In genomic region chr21:45415188-45415942, GRCh38 we compare ENCODE assay signal across 30 cellular contexts. TPM values are rescaled to one million over a fixed set of nuclear protein-coding genes. Genes with fewer than 3 reads are reported as not detected.
A peak's percentile ranks its signal among the peaks of the same experiment; 100 is the strongest.
DNase-seq lines count a peak whose midpoint lies in the region; ATAC-seq, FAIRE-seq and TF ChIP-seq lines count a peak whose summit lies in the region.
"Had no signal": no experiment of that assay in that cellular context is flagged by ENCODE, and none has a peak within 500 bp of the region (broad histone marks: within the 10 kb centered on the region; RNA-seq: fewer than 3 reads in every experiment).

No MANE protein-coding gene starts in this region.

- DNase-seq in NT2/D1 (ENCODE audit: low read depth, low spot score): no peak
- no peak for DNase-seq in coronary artery (ENCODE audit: low spot score)
- peak; percentile 64 for DNase-seq in kidney
- no peak for DNase-seq in trophoblast cell
- DNase-seq in activated T-cell treated with anti-CD3 and anti-CD28 coated beads for 4 hours: no peak
- no peak for DNase-seq in SKM-1 treated with dmso at 0.1 percent for 144 hours (lab: John Stamatoyannopoulos, UW; ENCODE audit: unreplicated experiment)
- DNase-seq in activated CD4-positive, alpha-beta T cell treated with anti-CD3 and anti-CD28 coated beads for 4 hours: no peak
- DNase-seq: activated CD4-positive, alpha-beta memory T cell treated with anti-CD3 and anti-CD28 coated beads, Interleukin-2, amount 10 ng/mL, durations not matched to agents 7 days and 5 days; activated CD4-positive, CD25-positive, alpha-beta regulatory T cell treated with anti-CD3 and anti-CD28 coated beads, Interleukin-2, amount 50 U/mL, for 72 hours; activated naive CD4-positive, alpha-beta T cell treated with anti-CD3 and anti-CD28 coated beads, Interleukin-2, amount 50 U/mL, for 16 hours; BE2C; effector memory CD4-positive, alpha-beta T cell; erythroblast; HCEC 1CT; Kasumi-1; NCI-H1417 treated with DMSO at 0.1 percent for 48 hours; NCI-H2029 treated with DMSO at 0.1 percent for 48 hours; NCI-H526; nephron progenitor cell; stimulated activated CD4-positive, alpha-beta T cell treated with anti-CD3 and anti-CD28 coated beads, Interleukin-15, amount 100 ng/mL, for 24 hours; stimulated activated CD4-positive, alpha-beta T cell treated with anti-CD3 and anti-CD28 coated beads, Interleukin-4, amount 100 ng/mL, for 4 hours; T-helper 2 cell; transverse colon had no signal

- H4K91ac ChIP-seq in trophoblast cell (ENCODE audit: low read depth, low read length): no peak overlapping the region

- H3K79me2 ChIP-seq in trophoblast cell (ENCODE audit: control insufficient read depth, insufficient read depth, low read length, poor library complexity): peaks cover 20% of the 10 kb centered on the region

- intact Hi-C loops in kidney (cut with DNase I): no loop called here

- H4K12ac ChIP-seq in trophoblast cell (ENCODE audit: low read depth, low read length): no peak overlapping the region

- no CpG with 5 or more reads among the region's 32 CpGs for WGBS in trophoblast cell (ENCODE audit: extremely low coverage, insufficient coverage, insufficient read length)

- no peak overlapping the region for H3K14ac ChIP-seq in trophoblast cell (ENCODE audit: low read length)

- H3K27me3 ChIP-seq in NT2/D1 (ENCODE audit: insufficient read depth, insufficient read length) (no peaks in the 10 kb centered on the region), trophoblast cell (ENCODE audit: insufficient read depth, low read length) (no peaks in the 10 kb centered on the region)
- H3K27me3 ChIP-seq: BE2C, breast epithelium, transverse colon had no signal

- H3K4me3 ChIP-seq in NT2/D1 (ENCODE audit: insufficient read length, low read depth) (no peak overlapping the region), coronary artery (no peak overlapping the region), kidney (ENCODE audit: low read length in 2 of 2) (no peak overlapping the region), trophoblast cell (ENCODE audit: low read depth, low read length) (no peak overlapping the region)
- H3K4me3 ChIP-seq: breast epithelium, GM12878, lung, transverse colon had no signal

- peak overlapping the region; percentile 88 to 97 for H3K27ac ChIP-seq in coronary artery
- peak overlapping the region in 1 of 2 donors; percentile 97 for H3K27ac ChIP-seq in kidney (ENCODE audit: low read depth in 2 of 2, low read length in 2 of 2)
- H3K27ac ChIP-seq in trophoblast cell (ENCODE audit: low read depth, low read length): no peak overlapping the region
- H3K27ac ChIP-seq: breast epithelium, HL-60, transverse colon had no signal

- no peak overlapping the region for H3K4me2 ChIP-seq in trophoblast cell (ENCODE audit: low read length)

- H3K4ac ChIP-seq in trophoblast cell (ENCODE audit: low read depth, low read length): peak overlapping the region; percentile 28

- no peaks in the 10 kb centered on the region for H3K79me1 ChIP-seq in trophoblast cell (ENCODE audit: low read length)

- ATAC-seq in SK-N-SH treated with all-trans-retinoic acid at 6 μM for 48 hours: no peak
- ATAC-seq: GM12878 had no signal

- FAIRE-seq in kidney (lab: Jason Lieb, UNC): no peak
- FAIRE-seq: colon, GM12878, keratinocyte had no signal

- H2AFZ ChIP-seq in trophoblast cell (ENCODE audit: insufficient read depth, low read length, poor library complexity): no peak overlapping the region

- peaks cover 70% of the 10 kb centered on the region for H3K4me1 ChIP-seq in NT2/D1 (ENCODE audit: insufficient read depth, insufficient read length)
- peaks cover 57 to 74% of the 10 kb centered on the region in 2 donors for H3K4me1 ChIP-seq in kidney (ENCODE audit: control insufficient read depth in 1 of 2, insufficient read depth in 1 of 2, low read depth in 1 of 2, low read length in 2 of 2)
- peaks cover 15 to 26% of the 10 kb centered on the region in 2 experiments for H3K4me1 ChIP-seq in trophoblast cell (ENCODE audit: control insufficient read depth in 1 of 2, insufficient read depth in 2 of 2, low read length in 2 of 2)

- H3K18ac ChIP-seq in trophoblast cell (ENCODE audit: low read length): no peak overlapping the region

- no peak overlapping the region for H4K8ac ChIP-seq in trophoblast cell (ENCODE audit: low read depth, low read length)

- no peak overlapping the region for H2BK120ac ChIP-seq in trophoblast cell (ENCODE audit: insufficient read depth, low read length, poor library complexity)

- H3K36me3 ChIP-seq in NT2/D1 (ENCODE audit: insufficient read depth, insufficient read length, low read length) (peaks cover 95% of the 10 kb centered on the region), kidney (ENCODE audit: control insufficient read depth in 1 of 2, insufficient read depth in 2 of 2, low read length in 2 of 2) (no peaks in the 10 kb centered on the region), trophoblast cell (ENCODE audit: control insufficient read depth in 1 of 2, insufficient read depth in 2 of 2, low read length in 2 of 2) (peaks cover 31 to 36% of the 10 kb centered on the region in 2 experiments)
- H3K36me3 ChIP-seq: BE2C, breast epithelium, transverse colon had no signal

- H2BK5ac ChIP-seq in trophoblast cell (ENCODE audit: low read depth, low read length, poor library complexity): no peak overlapping the region

- H3K23ac ChIP-seq in trophoblast cell (ENCODE audit: low read length): no peak overlapping the region

- no peaks in the 10 kb centered on the region for H3K9me3 ChIP-seq in NT2/D1 (ENCODE audit: insufficient read depth, low read length)
- H3K9me3 ChIP-seq in kidney (ENCODE audit: control insufficient read depth in 1 of 2, low read length in 2 of 2): no peaks in the 10 kb centered on the region
- H3K9me3 ChIP-seq in trophoblast cell (ENCODE audit: insufficient read depth, low read depth, low read length): peaks cover 4% of the 10 kb centered on the region
- H3K9me3 ChIP-seq: BE2C, breast epithelium, transverse colon had no signal

- H3K9ac ChIP-seq in NT2/D1 (ENCODE audit: insufficient read length, low read depth) (peak overlapping the region; percentile 53), kidney (ENCODE audit: low read length in 2 of 2) (peak overlapping the region in 1 of 2 donors; percentile 12), trophoblast cell (ENCODE audit: low read length) (no peak overlapping the region)

- no peak overlapping the region for H2BK12ac ChIP-seq in trophoblast cell (ENCODE audit: low read length)

- H2AK5ac ChIP-seq in trophoblast cell (ENCODE audit: low read length): no peak overlapping the region

- TF ChIP-seq CTCF in coronary artery (IDR thresholded peaks at IDR 0.05) (no peak), kidney (IDR thresholded peaks at IDR 0.05; ENCODE audit: borderline replicate concordance, extremely low read depth, insufficient read depth) (no peak)

TF ChIP-seq in SK-N-SH treated with all-trans-retinoic acid at 6 μM for 48 hours, 23 proteins besides CTCF, POLR2A, EP300 and RAD21 (continues in another document):
- TF ChIP-seq ZNF8 (CRISPR knock-in tag; IDR thresholded peaks at IDR 0.05): no peak
- TF ChIP-seq ISL1 (CRISPR knock-in tag; IDR thresholded peaks at IDR 0.05): no peak
- no peak for TF ChIP-seq SNAI2 (CRISPR knock-in tag; IDR thresholded peaks at IDR 0.05)
- TF ChIP-seq, protein P1, sequence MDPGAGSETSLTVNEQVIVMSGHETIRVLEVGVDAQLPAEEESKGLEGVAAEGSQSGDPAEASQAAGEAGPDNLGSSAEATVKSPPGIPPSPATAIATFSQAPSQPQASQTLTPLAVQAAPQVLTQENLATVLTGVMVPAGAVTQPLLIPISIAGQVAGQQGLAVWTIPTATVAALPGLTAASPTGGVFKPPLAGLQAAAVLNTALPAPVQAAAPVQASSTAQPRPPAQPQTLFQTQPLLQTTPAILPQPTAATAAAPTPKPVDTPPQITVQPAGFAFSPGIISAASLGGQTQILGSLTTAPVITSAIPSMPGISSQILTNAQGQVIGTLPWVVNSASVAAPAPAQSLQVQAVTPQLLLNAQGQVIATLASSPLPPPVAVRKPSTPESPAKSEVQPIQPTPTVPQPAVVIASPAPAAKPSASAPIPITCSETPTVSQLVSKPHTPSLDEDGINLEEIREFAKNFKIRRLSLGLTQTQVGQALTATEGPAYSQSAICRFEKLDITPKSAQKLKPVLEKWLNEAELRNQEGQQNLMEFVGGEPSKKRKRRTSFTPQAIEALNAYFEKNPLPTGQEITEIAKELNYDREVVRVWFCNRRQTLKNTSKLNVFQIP (CRISPR knock-in tag; IDR thresholded peaks at IDR 0.05; ENCODE audit: borderline replicate concordance, low read depth): no peak
- TF ChIP-seq ZNF565 (CRISPR knock-in tag; conservative IDR thresholded peaks at IDR 0.05; ENCODE audit: low read depth): no peak
- TF ChIP-seq ZFP3 (CRISPR knock-in tag; IDR thresholded peaks at IDR 0.05): no peak
- no peak for TF ChIP-seq ZNF70 (CRISPR knock-in tag; IDR thresholded peaks at IDR 0.05)
- TF ChIP-seq RARB (CRISPR knock-in tag; IDR thresholded peaks at IDR 0.05): no peak
- TF ChIP-seq ESRRG (CRISPR knock-in tag; IDR thresholded peaks at IDR 0.05): no peak
- no peak for TF ChIP-seq ARNTL (CRISPR knock-in tag; IDR thresholded peaks at IDR 0.05; ENCODE audit: borderline replicate concordance, low read depth)
- TF ChIP-seq TOX (CRISPR knock-in tag; IDR thresholded peaks at IDR 0.05; ENCODE audit: borderline replicate concordance): no peak
- TF ChIP-seq, protein P2, sequence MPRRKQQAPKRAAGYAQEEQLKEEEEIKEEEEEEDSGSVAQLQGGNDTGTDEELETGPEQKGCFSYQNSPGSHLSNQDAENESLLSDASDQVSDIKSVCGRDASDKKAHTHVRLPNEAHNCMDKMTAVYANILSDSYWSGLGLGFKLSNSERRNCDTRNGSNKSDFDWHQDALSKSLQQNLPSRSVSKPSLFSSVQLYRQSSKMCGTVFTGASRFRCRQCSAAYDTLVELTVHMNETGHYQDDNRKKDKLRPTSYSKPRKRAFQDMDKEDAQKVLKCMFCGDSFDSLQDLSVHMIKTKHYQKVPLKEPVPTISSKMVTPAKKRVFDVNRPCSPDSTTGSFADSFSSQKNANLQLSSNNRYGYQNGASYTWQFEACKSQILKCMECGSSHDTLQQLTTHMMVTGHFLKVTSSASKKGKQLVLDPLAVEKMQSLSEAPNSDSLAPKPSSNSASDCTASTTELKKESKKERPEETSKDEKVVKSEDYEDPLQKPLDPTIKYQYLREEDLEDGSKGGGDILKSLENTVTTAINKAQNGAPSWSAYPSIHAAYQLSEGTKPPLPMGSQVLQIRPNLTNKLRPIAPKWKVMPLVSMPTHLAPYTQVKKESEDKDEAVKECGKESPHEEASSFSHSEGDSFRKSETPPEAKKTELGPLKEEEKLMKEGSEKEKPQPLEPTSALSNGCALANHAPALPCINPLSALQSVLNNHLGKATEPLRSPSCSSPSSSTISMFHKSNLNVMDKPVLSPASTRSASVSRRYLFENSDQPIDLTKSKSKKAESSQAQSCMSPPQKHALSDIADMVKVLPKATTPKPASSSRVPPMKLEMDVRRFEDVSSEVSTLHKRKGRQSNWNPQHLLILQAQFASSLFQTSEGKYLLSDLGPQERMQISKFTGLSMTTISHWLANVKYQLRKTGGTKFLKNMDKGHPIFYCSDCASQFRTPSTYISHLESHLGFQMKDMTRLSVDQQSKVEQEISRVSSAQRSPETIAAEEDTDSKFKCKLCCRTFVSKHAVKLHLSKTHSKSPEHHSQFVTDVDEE (CRISPR knock-in tag; IDR thresholded peaks at IDR 0.05): no peak

RNA-seq across cellular contexts. Expression of gene COL18A1, which starts 10.4 kb away (rescaled TPM):
- total RNA-seq in kidney: 316 TPM
- polyA plus RNA-seq in kidney (ENCODE audit: insufficient read depth, low read depth, low replicate concordance): 150 TPM
- polyA plus RNA-seq in trophoblast cell (2013): 174 and 188 TPM in 2 replicates
